Comparison of ENCODE assay signal across 19 cellular contexts in the genomic region with DNA sequence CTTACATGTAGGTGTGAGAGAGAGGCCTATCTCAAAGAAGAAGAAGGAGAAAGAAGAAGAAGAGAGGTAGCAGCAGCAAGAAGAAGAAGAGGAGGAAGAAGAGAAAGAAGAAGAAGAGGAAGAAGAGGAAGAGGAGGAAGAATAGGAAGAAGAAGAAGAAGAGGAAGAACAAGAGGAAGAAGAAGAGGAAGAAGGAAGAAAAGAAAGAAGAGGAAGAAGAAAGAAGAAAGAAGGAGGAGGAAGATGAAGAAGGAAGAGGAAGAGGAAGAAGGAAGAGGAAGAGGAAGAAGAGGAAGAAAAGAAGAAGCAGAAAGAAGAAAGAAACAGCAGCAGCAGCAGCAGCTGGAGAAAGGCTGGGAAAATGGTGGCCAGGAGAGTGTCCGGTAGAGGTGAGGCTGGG. TPM values are rescaled to one million over a fixed set of nuclear protein-coding genes. Genes with fewer than 3 reads are reported as not detected.
DNase-seq lines count a peak whose midpoint lies in the region; ATAC-seq, FAIRE-seq and TF ChIP-seq lines count a peak whose summit lies in the region.
"Had no signal": no experiment of that assay in that cellular context is flagged by ENCODE, and none has a peak within 500 bp of the region (broad histone marks: within the 10 kb centered on the region; RNA-seq: fewer than 3 reads in every experiment).

No MANE protein-coding gene starts in this region.

- WGBS in K562 (ENCODE audit: insufficient coverage, low coverage, missing lambda C conversion rate) = 6% methylated on average over 1 of the region's 1 CpG

- ATAC-seq in K562 = no peak
- no peak for ATAC-seq in HG03108 (IDR thresholded peaks at IDR 0.05; ENCODE audit: unreplicated experiment)
- no peak for ATAC-seq in T-cell (replicated peaks in 1 of 4)
- ATAC-seq: GM23338 had no signal

- in situ Hi-C loops in K562 (cut with MboI) = no loop called here

- H4K20me1 ChIP-seq in SU-DHL-6 (ENCODE audit: low read depth, low read length) (no peaks in the 10 kb centered on the region), K562 (replicated peaks; ENCODE audit: control insufficient read depth, insufficient read depth, low read length) (no peaks in the 10 kb centered on the region)
- H4K20me1 ChIP-seq: BLaER1 treated with 17β-estradiol and CSF1 and Interleukin-3, amounts not matched to agents 10 nM and 100 nM had no signal

- CTCF ChIA-PET in MCF 10A (lab: Yijun Ruan, JAX) (interaction anchor here (0.6 to 0.9 kb wide), 2 partner anchors 15 to 197 kb away, joined by 4 read pairs; no protein-coding TSS in a partner anchor), K562 (lab: Yijun Ruan, JAX; ENCODE audit: low intra/inter-chr PET ratio) (no interaction called here), T-cell (lab: Charles Lee) (no interaction called here)

- H3K27me3 ChIP-seq in breast epithelium = no peaks in the 10 kb centered on the region
- no peaks in the 10 kb centered on the region for H3K27me3 ChIP-seq in SU-DHL-6 (ENCODE audit: low read length)
- H3K27me3 ChIP-seq in K562 (ENCODE audit: control insufficient read depth in 2 of 2, insufficient read depth in 2 of 2, low read length in 2 of 2) = 0 out of 5 replicates have a peak, but pooled peaks cover 2 to 12% of the 10 kb centered on the region in 2 experiments
- H3K27me3 ChIP-seq: BLaER1 treated with 17β-estradiol and CSF1 and Interleukin-3, amounts not matched to agents 10 nM and 100 nM had no signal

- no peak overlapping the region for H3K4me3 Mint-ChIP-seq in MCF 10A (ENCODE audit: unreplicated experiment)
- no peak overlapping the region for H3K4me3 Mint-ChIP-seq in T-cell
- H3K4me3 Mint-ChIP-seq: CD4-positive, alpha-beta T cell; GM23338 had no signal

- DNase-seq in MCF 10A (ENCODE audit: unreplicated experiment) = no peak
- DNase-seq in breast epithelium (ENCODE audit: low spot score in 2 of 2) = no peak
- DNase-seq in K562 (ENCODE audit: extremely low read depth in 1 of 4, low spot score in 3 of 4) = no peak
- no peak for DNase-seq in T-cell
- DNase-seq in putamen (ENCODE audit: low spot score) = no peak
- DNase-seq: 8988T; AML-193; CD4-positive, alpha-beta T cell; DMS79; EL; H7; IMR-90 had no signal

- TF ChIP-seq CTCF in MCF 10A (IDR thresholded peaks at IDR 0.05; ENCODE audit: unreplicated experiment) (no peak), breast epithelium (IDR thresholded peaks at IDR 0.05) (no peak), SU-DHL-6 (IDR thresholded peaks at IDR 0.05; ENCODE audit: insufficient read depth, low read length, poor library complexity, severe bottlenecking) (no peak), K562 (IDR thresholded peaks at IDR 0.05 in 2 of 3, conservative IDR thresholded peaks at IDR 0.05 in 1 of 3; ENCODE audit: insufficient read depth in 2 of 3, low read depth in 1 of 3, low read length in 3 of 3) (no peak)

- H3K27me3 Mint-ChIP-seq in MCF 10A (ENCODE audit: insufficient read depth, unreplicated experiment) (no peaks in the 10 kb centered on the region), T-cell (peaks cover 7 to 9% of the 10 kb centered on the region in 2 donors)

- no peaks in the 10 kb centered on the region for H3K9me1 ChIP-seq in K562 (ENCODE audit: control insufficient read depth, insufficient read depth, low read length)

- POLR2A ChIA-PET in MCF 10A (lab: Yijun Ruan, JAX) = no interaction called here
- POLR2A ChIA-PET in K562 (lab: Yijun Ruan, JAX) = no interaction called here
- POLR2A ChIA-PET in T-cell (lab: Charles Lee) = no interaction called here

- TF ChIP-seq POLR2A in breast epithelium (IDR thresholded peaks at IDR 0.05) (no peak), K562 (conservative IDR thresholded peaks at IDR 0.05) (no peak)

- H3K9me3 Mint-ChIP-seq in MCF 10A (ENCODE audit: unreplicated experiment) = peaks cover 12% of the 10 kb centered on the region
- peaks cover 8 to 21% (median 13%) of the 10 kb centered on the region in 3 donors for H3K9me3 Mint-ChIP-seq in T-cell

- intact Hi-C loops in MCF 10A (cut with micrococcal nuclease) (no loop called here), breast epithelium (cut with DNase I; ENCODE audit: low total_unique reads) (loop anchor here (5.0 kb wide), 1 partner anchor 698 kb away; no protein-coding TSS in a partner anchor), K562 (cut with micrococcal nuclease) (no loop called here)

- BruUV-seq in MCF 10A (replicated peaks; lab: Mats Ljungman, UMichigan) = no TSS peak
- no TSS peak for BruUV-seq in K562 (replicated peaks; lab: Mats Ljungman, UMichigan)

- no peaks in the 10 kb centered on the region for H3K9me2 ChIP-seq in SU-DHL-6 (replicated peaks; ENCODE audit: insufficient read depth, low read length)

- no peak for FAIRE-seq in K562 (lab: Jason Lieb, UNC)
- FAIRE-seq: G401.6, GM12891 had no signal

- H3K4me1 ChIP-seq in breast epithelium = no peaks in the 10 kb centered on the region
- no peaks in the 10 kb centered on the region for H3K4me1 ChIP-seq in K562 (replicated peaks in 1 of 2; ENCODE audit: control insufficient read depth in 2 of 2, insufficient read depth in 2 of 2, low read length in 2 of 2)

- peaks cover 14% of the 10 kb centered on the region for H3K4me1 Mint-ChIP-seq in MCF 10A (ENCODE audit: insufficient read depth, unreplicated experiment)
- no peaks in the 10 kb centered on the region for H3K4me1 Mint-ChIP-seq in T-cell
- H3K4me1 Mint-ChIP-seq: GM23338 had no signal

- H3K27ac Mint-ChIP-seq in MCF 10A (ENCODE audit: low read depth, unreplicated experiment) (peak overlapping the region; percentile 11), T-cell (no peak overlapping the region)
- H3K27ac Mint-ChIP-seq: CD4-positive, alpha-beta T cell; GM23338 had no signal

- no peak for TF ChIP-seq EP300 in K562 (IDR thresholded peaks at IDR 0.05; ENCODE audit: low read length)

- H3K4me3 ChIP-seq in breast epithelium = no peak overlapping the region
- H3K4me3 ChIP-seq in SU-DHL-6 (ENCODE audit: insufficient read depth, low read length, poor library complexity, severe bottlenecking) = no peak overlapping the region
- no peak overlapping the region for H3K4me3 ChIP-seq in K562
- H3K4me3 ChIP-seq: BLaER1 treated with 17β-estradiol and CSF1 and Interleukin-3, amounts not matched to agents 10 nM and 100 nM; GM23338 had no signal

- H3K36me3 ChIP-seq in breast epithelium (no peaks in the 10 kb centered on the region), SU-DHL-6 (ENCODE audit: low read length) (no peaks in the 10 kb centered on the region), K562 (ENCODE audit: control insufficient read depth, insufficient read depth, low read length) (no peaks in the 10 kb centered on the region)

- H3K79me2 ChIP-seq in SU-DHL-6 (ENCODE audit: insufficient read depth, low read length) = no peaks in the 10 kb centered on the region
- H3K79me2 ChIP-seq in K562 (ENCODE audit: control insufficient read depth, insufficient read depth, low read length) = no peaks in the 10 kb centered on the region

- H3K9me3 ChIP-seq in breast epithelium (peaks cover 0 to 3% of the 10 kb centered on the region in 2 donors), SU-DHL-6 (ENCODE audit: insufficient read depth, low read length) (no peaks in the 10 kb centered on the region), K562 (replicated peaks; ENCODE audit: control insufficient read depth, insufficient read depth, low read depth, low read length) (0 out of 2 replicates have a peak, but pooled peaks cover 6% of the 10 kb centered on the region)

- peak overlapping the region; percentile 34 for H3K4me2 ChIP-seq in SU-DHL-6 (ENCODE audit: low read depth, low read length, poor library complexity, severe bottlenecking)
- no peak overlapping the region for H3K4me2 ChIP-seq in K562 (ENCODE audit: insufficient read depth, low read length)
- H3K4me2 ChIP-seq: BLaER1 treated with 17β-estradiol and CSF1 and Interleukin-3, amounts not matched to agents 10 nM and 100 nM; GM23338 had no signal

- no peak overlapping the region for H3K27ac ChIP-seq in breast epithelium
- H3K27ac ChIP-seq in SU-DHL-6 (ENCODE audit: low read depth, low read length) = no peak overlapping the region
- H3K27ac ChIP-seq in K562 (ENCODE audit: extremely low read depth, low read depth, low read length) = no peak overlapping the region
- H3K27ac ChIP-seq: BLaER1 treated with 17β-estradiol and CSF1 and Interleukin-3, amounts not matched to agents 10 nM and 100 nM; HL-60 had no signal

- H2AFZ ChIP-seq in SU-DHL-6 (ENCODE audit: low read depth, low read length, severe bottlenecking) (peak overlapping the region; percentile 82), K562 (ENCODE audit: low read depth, low read length) (no peak overlapping the region)
- H2AFZ ChIP-seq: GM23338 had no signal

- no peak for TF ChIP-seq RAD21 in K562 (CRISPR knock-in tag; conservative IDR thresholded peaks at IDR 0.05 in 1 of 2, IDR thresholded peaks at IDR 0.05 in 1 of 2)

- H3K9ac ChIP-seq in SU-DHL-6 (ENCODE audit: low read length) (no peak overlapping the region), K562 (ENCODE audit: insufficient read depth in 1 of 2, low read depth in 2 of 2, low read length in 2 of 2) (no peak overlapping the region)
- H3K9ac ChIP-seq: BLaER1 treated with 17β-estradiol and CSF1 and Interleukin-3, amounts not matched to agents 10 nM and 100 nM had no signal

- no peaks in the 10 kb centered on the region for H3K36me3 Mint-ChIP-seq in MCF 10A (ENCODE audit: insufficient read depth, unreplicated experiment)
- H3K36me3 Mint-ChIP-seq in T-cell = peaks cover 12% of the 10 kb centered on the region

- no peaks in the 10 kb centered on the region for H3F3A ChIP-seq in SU-DHL-6 (ENCODE audit: insufficient read depth)

RNA-seq across cellular contexts. Expression of a gene that starts 10.3 kb away (rescaled TPM):
- total RNA-seq in MCF 10A (2022) (1.6 and 4.3 TPM in 2 replicates), breast epithelium (10 to 100 TPM in 1 of 3 donors, 1 to 10 TPM in 2; 1.9 to 11.8 (median 7.9) TPM), K562 (2014; rRNA removed) (0.61 and 0.91 TPM in 2 replicates), K562 (2014; rRNA removed; fragmentation: Illumina TruSeq; extraction: Trizol) (0.18 and 0.57 TPM in 2 replicates), K562 (2015; rRNA removed; fragmentation: Illumina TruSeq; extraction: Trizol) (0.14 and 0.23 TPM in 2 replicates), K562 (2021) (0.36 and 0.42 TPM in 2 replicates), T-cell (10 to 100 TPM in 2 of 5 donors, 1 to 10 TPM in 3; 5.6 to 10.7 (median 9.7) TPM)
- 3.5 and 3.7 TPM in 2 replicates for total RNA-seq in K562 (2011; cell fraction: chromatin; rRNA removed; ENCODE audit: low replicate concordance)
- total RNA-seq in K562 (2011; cell fraction: nucleolus; rRNA removed) = 2.2 and 6.7 TPM in 2 replicates
- total RNA-seq in K562 (2011; cell fraction: nucleoplasm; rRNA removed) = 1.5 and 3.9 TPM in 2 replicates
- polyA plus RNA-seq in K562 (2011; rRNA removed) (0.41 and 0.68 TPM in 2 replicates), K562 (2014; fragmentation: Illumina TruSeq; extraction: Trizol) (0.06 and 0.82 TPM in 2 replicates), K562 (2014; fragmentation: Nextera tagmentation; extraction: Ambion mirVana) (not detected), K562 (2014; rRNA removed) (0.22 and 0.56 TPM in 2 replicates)
- 0.41 and 0.57 TPM in 2 replicates for polyA plus RNA-seq in K562 (2011; cell fraction: cytosol; rRNA removed)
- 1.8 and 1.9 TPM in 2 replicates for polyA plus RNA-seq in K562 (2011; cell fraction: nucleus; rRNA removed)
- 0.65 and 1.1 TPM in 2 replicates for polyA plus RNA-seq in K562 (2012)
- polyA minus RNA-seq in K562 (2011; rRNA and poly(A)+ RNA removed) = 0.39 and 0.77 TPM in 2 replicates
- polyA minus RNA-seq in K562 (2011; cell fraction: cytosol; rRNA and poly(A)+ RNA removed) = not detected in 2 replicates
- 1.2 and 2.2 TPM in 2 replicates for polyA minus RNA-seq in K562 (2011; cell fraction: nucleus; rRNA and poly(A)+ RNA removed)

RNA-seq across cellular contexts. Expression of a gene that starts 33.9 kb away (rescaled TPM):
- total RNA-seq in MCF 10A (2022) (286 and 390 TPM in 2 replicates), breast epithelium (100 to 1,000 TPM; 124 to 483 (median 280) TPM), K562 (2014; rRNA removed) (349 and 444 TPM in 2 replicates), K562 (2014; rRNA removed; fragmentation: Illumina TruSeq; extraction: Trizol) (456 and 483 TPM in 2 replicates), K562 (2015; rRNA removed; fragmentation: Illumina TruSeq; extraction: Trizol) (490 and 510 TPM in 2 replicates), K562 (2021) (509 and 517 TPM in 2 replicates), T-cell (10 to 100 TPM; 57.2 to 92.9 (median 81.9) TPM)
- 308 and 373 TPM in 2 replicates for total RNA-seq in K562 (2011; cell fraction: chromatin; rRNA removed; ENCODE audit: low replicate concordance)
- 190 and 213 TPM in 2 replicates for total RNA-seq in K562 (2011; cell fraction: nucleolus; rRNA removed)
- 283 and 338 TPM in 2 replicates for total RNA-seq in K562 (2011; cell fraction: nucleoplasm; rRNA removed)
- polyA plus RNA-seq in K562 (2011; rRNA removed) (447 and 549 TPM in 2 replicates), K562 (2014; fragmentation: Illumina TruSeq; extraction: Trizol) (802 and 1,050 TPM in 2 replicates), K562 (2014; fragmentation: Nextera tagmentation; extraction: Ambion mirVana) (100 to 1,000 TPM; 105 to 140 TPM), K562 (2014; rRNA removed) (512 and 577 TPM in 2 replicates)
- 383 and 522 TPM in 2 replicates for polyA plus RNA-seq in K562 (2011; cell fraction: cytosol; rRNA removed)
- 310 and 377 TPM in 2 replicates for polyA plus RNA-seq in K562 (2011; cell fraction: nucleus; rRNA removed)
- polyA plus RNA-seq in K562 (2012) = 354 and 451 TPM in 2 replicates
- 247 and 258 TPM in 2 replicates for polyA minus RNA-seq in K562 (2011; rRNA and poly(A)+ RNA removed)
- 169 and 177 TPM in 2 replicates for polyA minus RNA-seq in K562 (2011; cell fraction: cytosol; rRNA and poly(A)+ RNA removed)
- 101 and 183 TPM in 2 replicates for polyA minus RNA-seq in K562 (2011; cell fraction: nucleus; rRNA and poly(A)+ RNA removed)
